1 cellular context compared by ENCODE assay signal in the genomic region with DNA sequence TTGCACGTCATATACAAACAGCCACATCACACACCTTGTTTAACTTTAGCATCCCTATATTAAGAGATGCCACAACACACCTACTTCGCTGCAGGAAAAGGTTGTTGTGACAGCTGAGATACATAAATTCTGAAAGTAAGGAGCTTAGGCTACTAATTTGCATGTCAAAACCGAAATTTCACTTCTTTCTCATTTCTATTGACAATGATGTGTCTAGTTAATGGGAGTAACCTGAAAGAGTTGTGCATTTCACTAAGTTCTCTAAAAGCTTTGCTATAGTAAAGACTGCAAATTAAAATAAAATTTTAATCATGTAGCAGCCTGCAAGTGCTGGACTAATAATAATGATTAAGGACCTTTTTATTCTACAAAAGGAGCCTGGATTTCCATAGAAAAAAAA.
TF ChIP-seq lines count a peak whose summit lies in the region.

No MANE protein-coding gene starts in this region.

TF ChIP-seq in GM23338, 12 proteins besides CTCF, POLR2A, EP300 and RAD21 (continued from another document):
- TF ChIP-seq, protein P1, sequence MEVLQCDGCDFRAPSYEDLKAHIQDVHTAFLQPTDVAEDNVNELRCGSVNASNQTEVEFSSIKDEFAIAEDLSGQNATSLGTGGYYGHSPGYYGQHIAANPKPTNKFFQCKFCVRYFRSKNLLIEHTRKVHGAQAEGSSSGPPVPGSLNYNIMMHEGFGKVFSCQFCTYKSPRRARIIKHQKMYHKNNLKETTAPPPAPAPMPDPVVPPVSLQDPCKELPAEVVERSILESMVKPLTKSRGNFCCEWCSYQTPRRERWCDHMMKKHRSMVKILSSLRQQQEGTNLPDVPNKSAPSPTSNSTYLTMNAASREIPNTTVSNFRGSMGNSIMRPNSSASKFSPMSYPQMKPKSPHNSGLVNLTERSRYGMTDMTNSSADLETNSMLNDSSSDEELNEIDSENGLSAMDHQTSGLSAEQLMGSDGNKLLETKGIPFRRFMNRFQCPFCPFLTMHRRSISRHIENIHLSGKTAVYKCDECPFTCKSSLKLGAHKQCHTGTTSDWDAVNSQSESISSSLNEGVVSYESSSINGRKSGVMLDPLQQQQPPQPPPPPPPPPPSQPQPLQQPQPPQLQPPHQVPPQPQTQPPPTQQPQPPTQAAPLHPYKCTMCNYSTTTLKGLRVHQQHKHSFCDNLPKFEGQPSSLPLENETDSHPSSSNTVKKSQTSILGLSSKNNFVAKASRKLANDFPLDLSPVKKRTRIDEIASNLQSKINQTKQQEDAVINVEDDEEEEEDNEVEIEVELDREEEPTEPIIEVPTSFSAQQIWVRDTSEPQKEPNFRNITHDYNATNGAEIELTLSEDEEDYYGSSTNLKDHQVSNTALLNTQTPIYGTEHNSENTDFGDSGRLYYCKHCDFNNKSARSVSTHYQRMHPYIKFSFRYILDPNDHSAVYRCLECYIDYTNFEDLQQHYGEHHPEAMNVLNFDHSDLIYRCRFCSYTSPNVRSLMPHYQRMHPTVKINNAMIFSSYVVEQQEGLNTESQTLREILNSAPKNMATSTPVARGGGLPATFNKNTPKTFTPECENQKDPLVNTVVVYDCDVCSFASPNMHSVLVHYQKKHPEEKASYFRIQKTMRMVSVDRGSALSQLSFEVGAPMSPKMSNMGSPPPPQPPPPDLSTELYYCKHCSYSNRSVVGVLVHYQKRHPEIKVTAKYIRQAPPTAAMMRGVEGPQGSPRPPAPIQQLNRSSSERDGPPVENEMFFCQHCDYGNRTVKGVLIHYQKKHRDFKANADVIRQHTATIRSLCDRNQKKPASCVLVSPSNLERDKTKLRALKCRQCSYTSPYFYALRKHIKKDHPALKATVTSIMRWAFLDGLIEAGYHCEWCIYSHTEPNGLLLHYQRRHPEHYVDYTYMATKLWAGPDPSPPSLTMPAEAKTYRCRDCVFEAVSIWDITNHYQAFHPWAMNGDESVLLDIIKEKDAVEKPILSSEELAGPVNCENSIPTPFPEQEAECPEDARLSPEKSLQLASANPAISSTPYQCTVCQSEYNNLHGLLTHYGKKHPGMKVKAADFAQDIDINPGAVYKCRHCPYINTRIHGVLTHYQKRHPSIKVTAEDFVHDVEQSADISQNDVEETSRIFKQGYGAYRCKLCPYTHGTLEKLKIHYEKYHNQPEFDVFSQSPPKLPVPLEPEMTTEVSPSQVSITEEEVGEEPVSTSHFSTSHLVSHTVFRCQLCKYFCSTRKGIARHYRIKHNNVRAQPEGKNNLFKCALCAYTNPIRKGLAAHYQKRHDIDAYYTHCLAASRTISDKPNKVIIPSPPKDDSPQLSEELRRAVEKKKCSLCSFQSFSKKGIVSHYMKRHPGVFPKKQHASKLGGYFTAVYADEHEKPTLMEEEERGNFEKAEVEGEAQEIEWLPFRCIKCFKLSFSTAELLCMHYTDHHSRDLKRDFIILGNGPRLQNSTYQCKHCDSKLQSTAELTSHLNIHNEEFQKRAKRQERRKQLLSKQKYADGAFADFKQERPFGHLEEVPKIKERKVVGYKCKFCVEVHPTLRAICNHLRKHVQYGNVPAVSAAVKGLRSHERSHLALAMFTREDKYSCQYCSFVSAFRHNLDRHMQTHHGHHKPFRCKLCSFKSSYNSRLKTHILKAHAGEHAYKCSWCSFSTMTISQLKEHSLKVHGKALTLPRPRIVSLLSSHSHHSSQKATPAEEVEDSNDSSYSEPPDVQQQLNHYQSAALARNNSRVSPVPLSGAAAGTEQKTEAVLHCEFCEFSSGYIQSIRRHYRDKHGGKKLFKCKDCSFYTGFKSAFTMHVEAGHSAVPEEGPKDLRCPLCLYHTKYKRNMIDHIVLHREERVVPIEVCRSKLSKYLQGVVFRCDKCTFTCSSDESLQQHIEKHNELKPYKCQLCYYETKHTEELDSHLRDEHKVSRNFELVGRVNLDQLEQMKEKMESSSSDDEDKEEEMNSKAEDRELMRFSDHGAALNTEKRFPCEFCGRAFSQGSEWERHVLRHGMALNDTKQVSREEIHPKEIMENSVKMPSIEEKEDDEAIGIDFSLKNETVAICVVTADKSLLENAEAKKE (CRISPR knock-in tag; IDR thresholded peaks at IDR 0.05): no peak
- TF ChIP-seq EZH2 (IDR thresholded peaks at IDR 0.05; ENCODE audit: low read depth, unreplicated experiment) (no peak), STAT1 (IDR thresholded peaks at IDR 0.05; ENCODE audit: unreplicated experiment) (no peak)
